Comparison of ENCODE assay signal across 8 cellular contexts in genomic region chr6:63805808-63806572, GRCh38.
DNase-seq lines count a peak whose midpoint lies in the region; ATAC-seq lines count a peak whose summit lies in the region.

No MANE protein-coding gene starts in this region.

- no peak for ATAC-seq in GM18502 (IDR thresholded peaks at IDR 0.05; ENCODE audit: poor library complexity, unreplicated experiment)
- no peak for ATAC-seq in GM21526 (IDR thresholded peaks at IDR 0.05; ENCODE audit: low FRiP score, unreplicated experiment)
- ATAC-seq in HG03354 (IDR thresholded peaks at IDR 0.05; ENCODE audit: poor library complexity, severe bottlenecking, unreplicated experiment): no peak

- peak; percentile 82 for DNase-seq in A172 (ENCODE audit: low spot score)
- DNase-seq in LHCN-M2 (ENCODE audit: low read depth): peak; percentile 83
- peak; percentile 96 for DNase-seq in kidney tubule cell (ENCODE audit: low spot score)
- DNase-seq in NCI-H146 treated with DMSO at 0.1 percent for 48 hours (lab: John Stamatoyannopoulos, UW; ENCODE audit: unreplicated experiment): no peak

- peak overlapping the region; percentile 38 for H3K27ac ChIP-seq in adipose tissue (ENCODE audit: low read depth, low read length)

- WGBS in adipose tissue, 3 donors: 29 to 42% (median 31%) methylated on average over 5 of the region's 5 CpGs
